In the genomic region with DNA sequence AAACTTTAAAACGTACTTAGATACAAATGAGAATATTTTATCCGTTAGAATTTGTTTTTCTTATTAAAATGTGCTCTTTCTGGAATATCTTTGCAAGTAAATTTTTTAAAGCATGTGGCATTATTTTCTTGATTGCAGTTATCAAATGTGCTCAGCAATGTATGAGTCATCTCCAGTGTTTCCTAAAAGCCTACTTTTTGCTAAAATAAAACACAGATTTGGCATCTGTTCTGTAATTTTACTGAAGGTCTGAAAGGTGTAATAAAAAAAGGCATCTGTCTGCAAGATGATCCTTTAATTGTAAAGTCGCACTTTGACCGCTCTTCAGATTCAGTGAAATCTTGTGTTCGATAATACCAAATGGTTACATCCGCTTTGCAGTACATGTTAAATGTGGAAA, we compare ENCODE assay signal across 1 cellular context.
TF ChIP-seq lines count a peak whose summit lies in the region.

No MANE protein-coding gene starts in this region.

TF ChIP-seq in SK-N-SH, 30 proteins besides CTCF, POLR2A, EP300 and RAD21:
- TF ChIP-seq JUND (IDR thresholded peaks at IDR 0.05) (peak; percentile 56), NFIC (IDR thresholded peaks at IDR 0.05; ENCODE audit: borderline replicate concordance) (peak; percentile 35; the same call in 1 of the 2 replicates), FOXJ3 (CRISPR knock-in tag; IDR thresholded peaks at IDR 0.05) (no peak), FOSL2 (IDR thresholded peaks at IDR 0.05; ENCODE audit: borderline replicate concordance, low read depth) (peak; percentile 69; the same call in 1 of the 2 replicates), EZH2phosphoT487 (IDR thresholded peaks at IDR 0.05; ENCODE audit: borderline replicate concordance, low read depth) (no peak), TAF1 (IDR thresholded peaks at IDR 0.05; ENCODE audit: borderline replicate concordance, low read depth, low read length) (no peak), SMC3 (IDR thresholded peaks at IDR 0.05; ENCODE audit: low read depth, low read length) (no peak), GABPA (IDR thresholded peaks at IDR 0.05; ENCODE audit: low read depth) (no peak), TCF12 (IDR thresholded peaks at IDR 0.05) (peak; percentile 77), TEAD4 (IDR thresholded peaks at IDR 0.05; ENCODE audit: borderline replicate concordance, insufficient read depth) (0 out of 2 replicates have a peak, but pooled peaks have one; percentile 27), RCOR1 (IDR thresholded peaks at IDR 0.05; ENCODE audit: low read length) (no peak)
